Comparison of ENCODE assay signal across 3 cellular contexts in the genomic region with DNA sequence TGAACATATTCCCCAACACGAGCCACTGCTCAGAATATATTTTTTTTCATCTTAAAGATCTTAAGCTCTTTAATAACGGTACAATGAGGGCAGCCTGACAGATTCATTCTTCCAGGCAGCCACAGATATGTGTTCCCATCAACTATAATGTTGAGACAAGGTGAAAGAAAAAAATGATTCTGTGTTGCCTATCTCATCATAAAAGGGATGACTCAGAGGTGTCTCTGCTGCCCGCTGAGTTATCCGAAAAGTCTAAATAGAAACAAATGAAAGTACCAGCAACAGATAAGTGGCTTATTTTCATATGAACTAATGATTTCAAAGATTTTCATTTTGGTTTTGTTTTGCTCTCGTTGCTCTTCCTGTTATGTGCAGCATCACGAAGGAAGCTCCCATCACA.
"Had no signal": no experiment of that assay in that cellular context is flagged by ENCODE, and none has a peak within 500 bp of the region (broad histone marks: within the 10 kb centered on the region; RNA-seq: fewer than 3 reads in every experiment).

No MANE protein-coding gene starts in this region.

- H3K4me3 ChIP-seq: GM12878 had no signal

- DNase-seq: GDM1, GF-D8 had no signal

- ATAC-seq: GM12878 had no signal
